In genomic region chr2:26637811-26638310, GRCh38 we compare ENCODE assay signal across 22 cellular contexts. TPM values are rescaled to one million over a fixed set of nuclear protein-coding genes. Genes with fewer than 3 reads are reported as not detected.
"Had no signal": no experiment of that assay in that cellular context is flagged by ENCODE, and none has a peak within 500 bp of the region (broad histone marks: within the 10 kb centered on the region; RNA-seq: fewer than 3 reads in every experiment).

No MANE protein-coding gene starts in this region.

- DNase-seq: erythroblast; gastrocnemius medialis; heart right ventricle; hypothalamus; kidney glomerular epithelial cell; left lung; lower lobe of right lung; midbrain; nucleus accumbens; ovary; right cardiac atrium; stimulated activated naive CD4-positive, alpha-beta T cell; stomach; substantia nigra had no signal

- H3K27ac ChIP-seq: gastrocnemius medialis, heart right ventricle, left lung, lower lobe of right lung, neural progenitor cell, ovary, stomach, thoracic aorta had no signal

- H3K4me1 ChIP-seq: gastrocnemius medialis had no signal

- H3K36me3 ChIP-seq: gastrocnemius medialis, heart right ventricle, left lung, lower lobe of right lung, neural progenitor cell, ovary, stomach, thoracic aorta had no signal

- H3K9me3 ChIP-seq: gastrocnemius medialis, heart right ventricle, left lung, lower lobe of right lung, ovary, stomach, thoracic aorta had no signal

- H3K4me2 ChIP-seq: neural progenitor cell had no signal

- H3K4me3 ChIP-seq: gastrocnemius medialis, heart right ventricle, left lung, lower lobe of right lung, neural progenitor cell, ovary, stomach, thoracic aorta had no signal

- H3K27me3 ChIP-seq: left lung, neural progenitor cell, ovary had no signal

- H2AFZ ChIP-seq: neural progenitor cell had no signal

- ATAC-seq: gastrocnemius medialis; heart right ventricle; left lung; lower lobe of right lung; natural killer cell treated with Interleukin-12 subunit alpha and Interleukin-12 subunit beta and Interleukin-15 and Interleukin-18, amount 100 ng/mL, for 72 hours; right cardiac atrium had no signal

RNA-seq across cellular contexts. Expression of gene CIB4, which starts 3.3 kb away (rescaled TPM):
- total RNA-seq: endothelial cell of umbilical vein; fibroblast of lung; gastrocnemius medialis; heart right ventricle; left lung; lower lobe of right lung; natural killer cell treated with Interleukin-12 subunit alpha and Interleukin-12 subunit beta and Interleukin-15 and Interleukin-18, amount 100 ng/mL, for 72 hours; ovary; progenitor cell of endocrine pancreas; right cardiac atrium; skeletal muscle tissue; thoracic aorta; urinary bladder had no signal

RNA-seq across cellular contexts. Expression of gene KCNK3, which starts 54.7 kb away (rescaled TPM):
- total RNA-seq: endothelial cell of umbilical vein; natural killer cell treated with Interleukin-12 subunit alpha and Interleukin-12 subunit beta and Interleukin-15 and Interleukin-18, amount 100 ng/mL, for 72 hours had no signal
